Comparison of ENCODE assay signal across 8 cellular contexts in the genomic region with DNA sequence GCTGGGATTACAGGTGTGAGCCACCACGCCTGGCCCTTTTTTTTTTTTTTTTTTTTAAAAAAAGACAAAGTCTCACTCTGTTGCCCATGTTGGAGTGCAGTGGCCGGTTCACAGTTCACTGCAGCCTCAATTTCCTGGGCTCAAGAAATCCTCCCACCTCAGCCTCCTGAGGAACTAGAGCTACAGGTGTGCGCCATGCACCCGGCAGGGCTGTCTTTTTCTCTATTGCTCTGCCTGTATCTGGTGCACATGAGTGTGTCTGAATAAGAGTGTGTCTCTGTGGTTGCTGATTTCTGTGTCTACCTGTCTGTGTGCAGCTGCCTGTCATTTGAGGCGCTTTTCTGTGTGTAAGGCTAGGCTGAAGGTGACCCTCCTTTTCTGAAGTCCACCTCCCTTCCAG. TPM values are rescaled to one million over a fixed set of nuclear protein-coding genes. Genes with fewer than 3 reads are reported as not detected.
A peak's percentile ranks its signal among the peaks of the same experiment; 100 is the strongest.
DNase-seq lines count a peak whose midpoint lies in the region; ATAC-seq, FAIRE-seq and TF ChIP-seq lines count a peak whose summit lies in the region.
"Had no signal": no experiment of that assay in that cellular context is flagged by ENCODE, and none has a peak within 500 bp of the region (broad histone marks: within the 10 kb centered on the region; RNA-seq: fewer than 3 reads in every experiment).

No MANE protein-coding gene starts in this region.

- ATAC-seq in HG03097 (IDR thresholded peaks at IDR 0.05; ENCODE audit: low FRiP score, unreplicated experiment) (no peak), HG03342 (IDR thresholded peaks at IDR 0.05; ENCODE audit: unreplicated experiment) (no peak)

- H4K5ac ChIP-seq in H1 (ENCODE audit: insufficient read length, low read depth, low read length): peak overlapping the region; percentile 65

- no peak overlapping the region for H3K4ac ChIP-seq in H1 (replicated peaks; ENCODE audit: insufficient read length, low read depth, low read length)

- H3K4me2 ChIP-seq in H1 (ENCODE audit: insufficient read depth in 1 of 2, low read depth in 2 of 2, low read length in 2 of 2): peak overlapping the region; percentile 61 to 93

- DNase-seq in Calu3: no peak
- DNase-seq in H1 (ENCODE audit: low read depth in 1 of 2, low spot score in 2 of 2): no peak
- peak; percentile 38 for DNase-seq in retina
- DNase-seq in foreskin fibroblast: no peak

- H3K27me3 ChIP-seq in H1 (replicated peaks in 1 of 4; ENCODE audit: control insufficient read depth in 3 of 4, extremely low read depth in 1 of 4, insufficient read depth in 3 of 4, low read length in 3 of 4): no peaks in the 10 kb centered on the region

- H3K56ac ChIP-seq in H1 (replicated peaks; ENCODE audit: insufficient read length, low read depth, low read length): no peak overlapping the region

- H2AK5ac ChIP-seq in H1 (ENCODE audit: low read depth, low read length): 0 out of 2 replicates have a peak overlapping the region, but pooled peaks have one; percentile 26

- H4K91ac ChIP-seq in H1 (replicated peaks; ENCODE audit: insufficient read length, low read length): peak overlapping the region; percentile 94

- H2BK120ac ChIP-seq in H1 (replicated peaks; ENCODE audit: low read depth, low read length): peak overlapping the region; percentile 7

- 80% methylated on average over 5 of the region's 5 CpGs; no CpG with 5 or more reads in 1 of the 2 experiments for WGBS in H1 (ENCODE audit: extremely low coverage in 1 of 2, insufficient coverage in 1 of 2, insufficient read length in 1 of 2, insufficient replicate concordance in 2 of 2, low coverage in 1 of 2, low lambda C conversion rate in 2 of 2, missing lambda C conversion rate in 1 of 2), 2 experiments

- peaks cover 4 to 17% (median 7%) of the 10 kb centered on the region in 4 experiments for H3K4me1 ChIP-seq in H1 (replicated peaks in 1 of 4; ENCODE audit: control insufficient read depth in 3 of 4, insufficient read depth in 4 of 4, low read length in 3 of 4)

- H3K23me2 ChIP-seq in H1 (ENCODE audit: low read depth, low read length): peaks cover 20% of the 10 kb centered on the region

- peak overlapping the region; percentile 71; the same call in 1 of the 2 replicates for H3K18ac ChIP-seq in H1 (ENCODE audit: extremely low read depth, low read length)

- no peak overlapping the region for H3K14ac ChIP-seq in H1 (ENCODE audit: insufficient read length)

- H2AFZ ChIP-seq in H1 (ENCODE audit: low read length): 0 out of 2 replicates have a peak overlapping the region, but pooled peaks have one; percentile 58

- peak overlapping the region; percentile 99 for H2BK15ac ChIP-seq in H1 (ENCODE audit: low read length)

- BruUV-seq in Calu3 (replicated peaks; lab: Mats Ljungman, UMichigan): no TSS peak

- no peak overlapping the region for H3K23ac ChIP-seq in H1 (ENCODE audit: insufficient read length)

- H2BK12ac ChIP-seq in H1 (ENCODE audit: low read depth, low read length): peak overlapping the region; percentile 96; the same call in 1 of the 2 replicates

- peak overlapping the region in 2 of 4 experiments; percentile 9 to 43; a peak in 4 of 8 replicates for H3K4me3 ChIP-seq in H1 (ENCODE audit: extremely low read depth in 1 of 4, insufficient read depth in 2 of 4, low read depth in 3 of 4, low read length in 4 of 4)
- no peak overlapping the region for H3K4me3 ChIP-seq in foreskin fibroblast (ENCODE audit: low read depth in 1 of 2, low read length in 2 of 2)

- H3K9ac ChIP-seq in H1 (replicated peaks in 1 of 4; ENCODE audit: extremely low read depth in 1 of 4, low read depth in 3 of 4, low read length in 3 of 4): peak overlapping the region in 2 of 4 experiments; percentile 47 to 49; a peak in 3 of 7 replicates

- peak overlapping the region; percentile 92; the same call in 1 of the 2 replicates for H2BK5ac ChIP-seq in H1 (ENCODE audit: low read depth, low read length)

- peak overlapping the region; percentile 88 for H3K27ac Mint-ChIP-seq in Calu3 (ENCODE audit: unreplicated experiment)
- H3K27ac Mint-ChIP-seq in IgD-negative memory B cell: peak overlapping the region in 2 of 3 donors; percentile 64 to 85

- H3K9me3 ChIP-seq in H1 (ENCODE audit: insufficient read depth in 2 of 2, low read depth in 1 of 2, low read length in 1 of 2): no peaks in the 10 kb centered on the region

- CTCF ChIA-PET in Calu3 (lab: Charles Lee): interaction anchor here (0.7 kb wide), 3 partner anchors 34 to 644 kb away, joined by 3 to 7 read pairs (median 4); no protein-coding TSS in a partner anchor
- CTCF ChIA-PET in H1 (lab: Charles Lee; ENCODE audit: partially characterized antibody): interaction anchor here (0.7 to 1.8 kb wide), 3 partner anchors 36 to 92 kb away, joined by 3 to 5 read pairs (median 4); no protein-coding TSS in a partner anchor

- no peaks in the 10 kb centered on the region for H3K9me3 Mint-ChIP-seq in Calu3 (ENCODE audit: low read depth, unreplicated experiment)
- H3K9me3 Mint-ChIP-seq in IgD-negative memory B cell: no peaks in the 10 kb centered on the region

- 0 out of 2 replicates have a peak overlapping the region, but pooled peaks have one; percentile 75 for H2BK20ac ChIP-seq in H1 (ENCODE audit: low read length)

- H3K36me3 ChIP-seq in H1 (ENCODE audit: control insufficient read depth in 2 of 4, insufficient read depth in 4 of 4, low read length in 3 of 4): peaks cover 4 to 5% (median 5%) of the 10 kb centered on the region in 4 experiments; a peak in 7 of 8 replicates

- peaks cover 5% of the 10 kb centered on the region; the same call in 1 of the 2 replicates for H3K79me1 ChIP-seq in H1 (ENCODE audit: low read depth, low read length)

- H3K4me3 Mint-ChIP-seq in Calu3 (ENCODE audit: low read depth, unreplicated experiment) (peak overlapping the region; percentile 88), IgD-negative memory B cell (peak overlapping the region in 2 of 4 donors; percentile 39 to 56)

- peaks cover 0 to 6% of the 10 kb centered on the region in 2 experiments for H4K20me1 ChIP-seq in H1 (replicated peaks in 1 of 2; ENCODE audit: control insufficient read depth in 1 of 2, insufficient read depth in 2 of 2, low read length in 2 of 2)

- POLR2A ChIA-PET in H1 (lab: Charles Lee; ENCODE audit: partially characterized antibody): interaction anchor here (1.2 to 37.8 kb wide), 9 partner anchors 9 to 100 kb away, joined by 3 to 840 read pairs (median 12); partner anchors contain the start of genes BCL2L12, IRF3, NOSIP and PRMT1

- intact Hi-C loops in Calu3 (cut with micrococcal nuclease; ENCODE audit: unreplicated experiment): no loop called here

- H3K27ac ChIP-seq in H1 (ENCODE audit: low read depth, low read length): no peak overlapping the region

- H3K79me2 ChIP-seq in H1 (ENCODE audit: control insufficient read depth in 1 of 2, insufficient read depth in 2 of 2, low read length in 2 of 2): peaks cover 4 to 20% of the 10 kb centered on the region in 2 experiments; a peak in 3 of 4 replicates

- no peak for TF ChIP-seq POLR2A in H1 (IDR thresholded peaks at IDR 0.05; ENCODE audit: control extremely low read depth in 1 of 2, low read depth in 2 of 2, low read length in 2 of 2)

- no peaks in the 10 kb centered on the region for H3K27me3 Mint-ChIP-seq in Calu3 (ENCODE audit: unreplicated experiment)
- H3K27me3 Mint-ChIP-seq in IgD-negative memory B cell: no peaks in the 10 kb centered on the region

- H3K4me1 Mint-ChIP-seq in Calu3 (ENCODE audit: low read depth, unreplicated experiment) (peaks cover 31% of the 10 kb centered on the region), IgD-negative memory B cell (peaks cover 10 to 25% (median 19%) of the 10 kb centered on the region in 3 donors)

- H3K36me3 Mint-ChIP-seq in Calu3 (ENCODE audit: insufficient read depth, unreplicated experiment) (peaks cover 66% of the 10 kb centered on the region), IgD-negative memory B cell (peaks cover 2% of the 10 kb centered on the region)

- TF ChIP-seq CTCF in Calu3 (IDR thresholded peaks at IDR 0.05; ENCODE audit: unreplicated experiment) (no peak), H1 (IDR thresholded peaks at IDR 0.05; ENCODE audit: control extremely low read depth in 1 of 3, insufficient read depth in 1 of 3, low read depth in 1 of 3, low read length in 3 of 3) (no peak), foreskin fibroblast (IDR thresholded peaks at IDR 0.05; ENCODE audit: low read depth, low read length) (no peak)

- no peak overlapping the region; the same call in 1 of the 2 replicates for H4K8ac ChIP-seq in H1 (ENCODE audit: extremely low read depth, insufficient read depth, low read length)

- no peak for TF ChIP-seq RAD21 in H1 (IDR thresholded peaks at IDR 0.05 in 1 of 2, conservative IDR thresholded peaks at IDR 0.05 in 1 of 2; ENCODE audit: low read depth in 2 of 2, low read length in 2 of 2)

- no peak for TF ChIP-seq EP300 in H1 (IDR thresholded peaks at IDR 0.05; ENCODE audit: borderline replicate concordance in 1 of 2, low read depth in 2 of 2, low read length in 2 of 2)

- FAIRE-seq in H1 (lab: Jason Lieb, UNC): no peak
- FAIRE-seq: kidney had no signal

RNA-seq across cellular contexts. Expression of gene PRR12, which starts 1.6 kb away (rescaled TPM):
- 51.4 and 53.0 TPM in 2 replicates for total RNA-seq in Calu3 (2022)
- polyA plus RNA-seq in IgD-negative memory B cell: 0.70 TPM
- 59.4 and 63.8 TPM in 2 replicates for total RNA-seq in H1 (2021; fragmentation: NEBNext Ultra II Directional; extraction: Animal tissue kit (Norgen Biotek cat#: 25700))
- 2.5 and 4.6 TPM in 2 replicates for polyA plus RNA-seq in H1 (2011; rRNA removed)
- polyA plus RNA-seq in H1 (2011; cell fraction: cytosol; rRNA removed): 1.9 TPM
- polyA plus RNA-seq in H1 (2011; cell fraction: nucleus; rRNA removed): 11.4 TPM
- 25.7 to 40.3 TPM (median 34.3 TPM) in 4 replicates for polyA plus RNA-seq in H1 (2012, experiment 1 of 2)
- polyA plus RNA-seq in H1 (2012, experiment 2 of 2): 22.2 TPM
- polyA plus RNA-seq in H1 (2013, experiment 1 of 2): 23.0 TPM
- 21.2 TPM for polyA plus RNA-seq in H1 (2013, experiment 2 of 2)
- polyA minus RNA-seq in H1 (2011; rRNA and poly(A)+ RNA removed): 2.5 and 2.8 TPM in 2 replicates
- 15.9 TPM for polyA minus RNA-seq in H1 (2011; cell fraction: cytosol; rRNA and poly(A)+ RNA removed)
- polyA minus RNA-seq in H1 (2011; cell fraction: nucleus; rRNA and poly(A)+ RNA removed): 10.8 TPM

RNA-seq across cellular contexts. Expression of gene PRRG2, which starts 8.3 kb away (rescaled TPM):
- 19.0 and 22.1 TPM in 2 replicates for total RNA-seq in Calu3 (2022)
- polyA plus RNA-seq in IgD-negative memory B cell (0.26 TPM), H1 (2011; rRNA removed) (5.6 and 6.3 TPM in 2 replicates)
- total RNA-seq in H1 (2021; fragmentation: NEBNext Ultra II Directional; extraction: Animal tissue kit (Norgen Biotek cat#: 25700)): 4.1 and 5.7 TPM in 2 replicates
- polyA plus RNA-seq in H1 (2011; cell fraction: cytosol; rRNA removed): 6.0 TPM
- polyA plus RNA-seq in H1 (2011; cell fraction: nucleus; rRNA removed): 6.0 TPM
- polyA plus RNA-seq in H1 (2012, experiment 1 of 2): 3.9 to 5.8 TPM (median 4.4 TPM) in 4 replicates
- polyA plus RNA-seq in H1 (2012, experiment 2 of 2): 6.8 TPM
- 6.7 TPM for polyA plus RNA-seq in H1 (2013, experiment 1 of 2)
- polyA plus RNA-seq in H1 (2013, experiment 2 of 2): 8.3 TPM
- polyA minus RNA-seq in H1 (2011; rRNA and poly(A)+ RNA removed): 2.1 and 3.6 TPM in 2 replicates
- polyA minus RNA-seq in H1 (2011; cell fraction: cytosol; rRNA and poly(A)+ RNA removed): 1.9 TPM
- polyA minus RNA-seq in H1 (2011; cell fraction: nucleus; rRNA and poly(A)+ RNA removed): 6.6 TPM

RNA-seq across cellular contexts. Expression of gene NOSIP, which starts 9.0 kb away (rescaled TPM):
- 76.9 and 81.2 TPM in 2 replicates for total RNA-seq in Calu3 (2022)
- polyA plus RNA-seq in IgD-negative memory B cell: 144 TPM
- 85.1 and 93.8 TPM in 2 replicates for total RNA-seq in H1 (2021; fragmentation: NEBNext Ultra II Directional; extraction: Animal tissue kit (Norgen Biotek cat#: 25700))
- 192 and 254 TPM in 2 replicates for polyA plus RNA-seq in H1 (2011; rRNA removed)
- polyA plus RNA-seq in H1 (2011; cell fraction: cytosol; rRNA removed): 176 TPM
- polyA plus RNA-seq in H1 (2011; cell fraction: nucleus; rRNA removed): 194 TPM
- polyA plus RNA-seq in H1 (2012, experiment 1 of 2): 110 to 131 TPM (median 125 TPM) in 4 replicates
- polyA plus RNA-seq in H1 (2012, experiment 2 of 2): 159 TPM
- polyA plus RNA-seq in H1 (2013, experiment 1 of 2): 52.7 TPM
- 50.1 TPM for polyA plus RNA-seq in H1 (2013, experiment 2 of 2)
- polyA minus RNA-seq in H1 (2011; rRNA and poly(A)+ RNA removed): 67.6 and 81.3 TPM in 2 replicates
- 69.6 TPM for polyA minus RNA-seq in H1 (2011; cell fraction: cytosol; rRNA and poly(A)+ RNA removed)
- 59.9 TPM for polyA minus RNA-seq in H1 (2011; cell fraction: nucleus; rRNA and poly(A)+ RNA removed)

RNA-seq across cellular contexts. Expression of gene RRAS, which starts 50.6 kb away (rescaled TPM):
- total RNA-seq in Calu3 (2022): 70.4 and 82.2 TPM in 2 replicates
- polyA plus RNA-seq in IgD-negative memory B cell (18.4 TPM), H1 (2011; rRNA removed) (49.1 and 62.9 TPM in 2 replicates)
- 16.9 and 17.7 TPM in 2 replicates for total RNA-seq in H1 (2021; fragmentation: NEBNext Ultra II Directional; extraction: Animal tissue kit (Norgen Biotek cat#: 25700))
- 44.6 TPM for polyA plus RNA-seq in H1 (2011; cell fraction: cytosol; rRNA removed)
- 35.8 TPM for polyA plus RNA-seq in H1 (2011; cell fraction: nucleus; rRNA removed)
- polyA plus RNA-seq in H1 (2012, experiment 1 of 2): 14.2 to 33.1 TPM (median 28.7 TPM) in 4 replicates
- polyA plus RNA-seq in H1 (2012, experiment 2 of 2): 26.7 TPM
- 18.4 TPM for polyA plus RNA-seq in H1 (2013, experiment 1 of 2)
- 18.6 TPM for polyA plus RNA-seq in H1 (2013, experiment 2 of 2)
- polyA minus RNA-seq in H1 (2011; rRNA and poly(A)+ RNA removed): 6.4 and 6.8 TPM in 2 replicates
- 7.9 TPM for polyA minus RNA-seq in H1 (2011; cell fraction: cytosol; rRNA and poly(A)+ RNA removed)
- polyA minus RNA-seq in H1 (2011; cell fraction: nucleus; rRNA and poly(A)+ RNA removed): 4.9 TPM

RNA-seq across cellular contexts. Expression of gene SCAF1, which starts 52.6 kb away (rescaled TPM):
- total RNA-seq in Calu3 (2022): 129 and 137 TPM in 2 replicates
- 3.4 TPM for polyA plus RNA-seq in IgD-negative memory B cell
- 81.7 and 93.3 TPM in 2 replicates for total RNA-seq in H1 (2021; fragmentation: NEBNext Ultra II Directional; extraction: Animal tissue kit (Norgen Biotek cat#: 25700))
- 9.7 and 21.4 TPM in 2 replicates for polyA plus RNA-seq in H1 (2011; rRNA removed)
- polyA plus RNA-seq in H1 (2011; cell fraction: cytosol; rRNA removed): 9.9 TPM
- polyA plus RNA-seq in H1 (2011; cell fraction: nucleus; rRNA removed): 29.6 TPM
- 44.1 to 59.6 TPM (median 55.2 TPM) in 4 replicates for polyA plus RNA-seq in H1 (2012, experiment 1 of 2)
- 56.4 TPM for polyA plus RNA-seq in H1 (2012, experiment 2 of 2)
- 42.7 TPM for polyA plus RNA-seq in H1 (2013, experiment 1 of 2)
- 41.6 TPM for polyA plus RNA-seq in H1 (2013, experiment 2 of 2)
- polyA minus RNA-seq in H1 (2011; rRNA and poly(A)+ RNA removed): 3.7 and 4.7 TPM in 2 replicates
- polyA minus RNA-seq in H1 (2011; cell fraction: cytosol; rRNA and poly(A)+ RNA removed): 13.0 TPM
- 9.2 TPM for polyA minus RNA-seq in H1 (2011; cell fraction: nucleus; rRNA and poly(A)+ RNA removed)
